ENCODE assay signal across 8 cellular contexts in the genomic region with DNA sequence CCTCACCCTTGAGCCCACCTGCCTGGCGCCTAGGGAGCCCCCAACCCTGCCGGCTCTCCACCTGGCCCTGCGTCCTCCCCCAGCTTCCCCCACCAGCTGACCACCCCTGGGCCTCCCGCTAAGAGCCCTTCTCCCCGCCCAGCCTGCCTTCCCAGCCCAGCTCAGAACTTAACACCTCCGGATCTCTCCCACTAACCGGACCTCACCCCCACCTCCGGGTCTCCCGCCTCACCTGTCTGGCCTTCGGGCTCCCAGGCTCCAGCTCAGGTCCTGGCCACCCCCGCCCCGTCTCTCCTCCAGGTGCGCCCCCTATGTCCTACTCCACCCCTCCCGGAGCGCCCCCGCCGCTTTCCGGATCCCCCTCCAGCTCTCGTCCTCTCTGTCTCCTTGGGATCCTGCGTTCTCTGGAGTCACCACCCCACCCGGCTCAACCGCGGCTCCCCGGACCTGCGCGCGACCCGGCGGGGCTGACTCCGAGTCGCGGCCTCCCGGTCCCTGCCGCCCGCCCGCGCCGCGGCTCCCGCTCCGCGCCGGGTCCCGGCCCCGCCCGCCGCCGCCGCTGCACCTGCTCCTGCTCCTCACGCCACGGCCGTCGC. TPM values are rescaled to one million over a fixed set of nuclear protein-coding genes. Genes with fewer than 3 reads are reported as not detected.
A peak's percentile ranks its signal among the peaks of the same experiment; 100 is the strongest.
DNase-seq lines count a peak whose midpoint lies in the region; ATAC-seq lines count a peak whose summit lies in the region.

A gene (minus strand): TSS at position 51 of the 596 bp plus-strand sequence. CDS start 568 bp downstream, outside the sequence.

- peak within 1 kb of the TSS in 5 of 8 donors; percentile 54 to 95 (median 77) for H3K27ac Mint-ChIP-seq in CD8-positive, alpha-beta memory T cell
- H3K27ac Mint-ChIP-seq in activated naive CD8-positive, alpha-beta T cell treated with anti-CD3 and anti-CD28 coated beads, Interleukin-2, amount 10 ng/mL, durations not matched to agents 7 days and 5 days = peak within 1 kb of the TSS; percentile 70
- no peak within 1 kb of the TSS for H3K27ac Mint-ChIP-seq in stimulated activated naive CD8-positive, alpha-beta T cell treated with anti-CD3 and anti-CD28 coated beads, Interleukin-15, Interleukin-2, amounts not matched to agents 100 ng/mL and 50 ng/mL, for 24 hours

- POLR2A ChIA-PET in CD8-positive, alpha-beta memory T cell (lab: Charles Lee) = no interaction called here
- POLR2A ChIA-PET in activated naive CD8-positive, alpha-beta T cell treated with anti-CD3 and anti-CD28 coated beads, Interleukin-2, amount 10 ng/mL, durations not matched to agents 7 days and 5 days (lab: Charles Lee) = interaction anchor here (1.1 to 1.4 kb wide), 2 partner anchors 26 to 35 kb away, joined by 3 to 4 read pairs; no protein-coding TSS in a partner anchor

- H3K4me1 ChIP-seq in CD8-positive, alpha-beta memory T cell (ENCODE audit: insufficient read depth, low read length) = peaks cover 5% of the 10 kb centered on the region
- peaks cover 6% of the 10 kb centered on the region; the same call in 1 of the 2 replicates for H3K4me1 ChIP-seq in HUES64 (ENCODE audit: insufficient read depth, low read length)

- no peaks in the 10 kb centered on the region for H3K27me3 ChIP-seq in CD8-positive, alpha-beta memory T cell (ENCODE audit: insufficient read depth, low read length, poor library complexity, severe bottlenecking)
- peaks cover 8% of the 10 kb centered on the region for H3K27me3 ChIP-seq in HUES64 (ENCODE audit: insufficient read depth, low read length)

- H3K27me3 Mint-ChIP-seq in CD8-positive, alpha-beta memory T cell = no peaks in the 10 kb centered on the region
- H3K27me3 Mint-ChIP-seq in activated naive CD8-positive, alpha-beta T cell treated with anti-CD3 and anti-CD28 coated beads, Interleukin-2, amount 10 ng/mL, durations not matched to agents 7 days and 5 days = peaks cover 10% of the 10 kb centered on the region
- H3K27me3 Mint-ChIP-seq in stimulated activated naive CD8-positive, alpha-beta T cell treated with anti-CD3 and anti-CD28 coated beads, Interleukin-15, Interleukin-2, amounts not matched to agents 100 ng/mL and 50 ng/mL, for 24 hours = no peaks in the 10 kb centered on the region

- DNase-seq in CD8-positive, alpha-beta memory T cell = no peak
- no peak for DNase-seq in activated naive CD8-positive, alpha-beta T cell treated with anti-CD3 and anti-CD28 coated beads, Interleukin-2, amount 10 ng/mL, durations not matched to agents 7 days and 5 days
- peak; percentile 51 for DNase-seq in iPS-NIHi11 (ENCODE audit: low spot score)
- no peak for DNase-seq in NCI-H1436 treated with DMSO at 0.1 percent for 48 hours (lab: John Stamatoyannopoulos, UW)
- DNase-seq in activated effector memory CD4-positive, alpha-beta T cell treated with Interleukin-2 at 50 U/mL for 16 hours = no peak

- peaks cover 4 to 11% (median 6%) of the 10 kb centered on the region in 3 donors for H3K4me1 Mint-ChIP-seq in CD8-positive, alpha-beta memory T cell
- peaks cover 14% of the 10 kb centered on the region for H3K4me1 Mint-ChIP-seq in activated naive CD8-positive, alpha-beta T cell treated with anti-CD3 and anti-CD28 coated beads, Interleukin-2, amount 10 ng/mL, durations not matched to agents 7 days and 5 days
- no peaks in the 10 kb centered on the region for H3K4me1 Mint-ChIP-seq in stimulated activated naive CD8-positive, alpha-beta T cell treated with anti-CD3 and anti-CD28 coated beads, Interleukin-15, Interleukin-2, amounts not matched to agents 100 ng/mL and 50 ng/mL, for 24 hours (ENCODE audit: low read depth)

- peak within 1 kb of the TSS; percentile 64 for H3K9ac ChIP-seq in HUES64 (ENCODE audit: low read depth, low read length)

- ATAC-seq in GM19467 (IDR thresholded peaks at IDR 0.05; ENCODE audit: unreplicated experiment) = peak; percentile 30
- ATAC-seq in activated naive CD8-positive, alpha-beta T cell treated with anti-CD3 and anti-CD28 coated beads, Interleukin-2, amount 10 ng/mL, durations not matched to agents 7 days and 5 days (ENCODE audit: low read depth) = peak; percentile 58

- peak within 1 kb of the TSS; percentile 74 for H3K4me3 ChIP-seq in CD8-positive, alpha-beta memory T cell (ENCODE audit: low read length)
- peak within 1 kb of the TSS; percentile 73 for H3K4me3 ChIP-seq in HUES64 (ENCODE audit: low read length)

- no peak within 1 kb of the TSS for H3K27ac ChIP-seq in CD8-positive, alpha-beta memory T cell (ENCODE audit: low read depth, low read length)
- H3K27ac ChIP-seq in HUES64 (ENCODE audit: low read depth, low read length) = no peak within 1 kb of the TSS

- CTCF ChIA-PET in CD8-positive, alpha-beta memory T cell (lab: Charles Lee) = interaction anchor here (0.6 to 1.8 kb wide), 12 partner anchors 9 to 139 kb away, joined by 3 to 14 read pairs (median 4); no protein-coding TSS in a partner anchor

- no peaks in the 10 kb centered on the region for H3K9me3 ChIP-seq in CD8-positive, alpha-beta memory T cell (ENCODE audit: low read length)
- no peaks in the 10 kb centered on the region for H3K9me3 ChIP-seq in HUES64 (ENCODE audit: insufficient read depth, low read depth, low read length)

- H3K9me3 Mint-ChIP-seq in CD8-positive, alpha-beta memory T cell = no peaks in the 10 kb centered on the region
- no peaks in the 10 kb centered on the region for H3K9me3 Mint-ChIP-seq in activated naive CD8-positive, alpha-beta T cell treated with anti-CD3 and anti-CD28 coated beads, Interleukin-2, amount 10 ng/mL, durations not matched to agents 7 days and 5 days
- H3K9me3 Mint-ChIP-seq in stimulated activated naive CD8-positive, alpha-beta T cell treated with anti-CD3 and anti-CD28 coated beads, Interleukin-15, Interleukin-2, amounts not matched to agents 100 ng/mL and 50 ng/mL, for 24 hours = no peaks in the 10 kb centered on the region

- peak within 1 kb of the TSS; percentile 79 to 94 (median 81) for H3K4me3 Mint-ChIP-seq in CD8-positive, alpha-beta memory T cell
- H3K4me3 Mint-ChIP-seq in activated naive CD8-positive, alpha-beta T cell treated with anti-CD3 and anti-CD28 coated beads, Interleukin-2, amount 10 ng/mL, durations not matched to agents 7 days and 5 days = peak within 1 kb of the TSS; percentile 84
- H3K4me3 Mint-ChIP-seq in stimulated activated naive CD8-positive, alpha-beta T cell treated with anti-CD3 and anti-CD28 coated beads, Interleukin-15, Interleukin-2, amounts not matched to agents 100 ng/mL and 50 ng/mL, for 24 hours = peak within 1 kb of the TSS; percentile 66

- no peaks in the 10 kb centered on the region for H3K36me3 ChIP-seq in CD8-positive, alpha-beta memory T cell (ENCODE audit: insufficient read depth, low read length)
- no peaks in the 10 kb centered on the region for H3K36me3 ChIP-seq in HUES64 (ENCODE audit: insufficient read depth, low read length)

- H3K36me3 Mint-ChIP-seq in CD8-positive, alpha-beta memory T cell = no peaks in the 10 kb centered on the region
- H3K36me3 Mint-ChIP-seq in activated naive CD8-positive, alpha-beta T cell treated with anti-CD3 and anti-CD28 coated beads, Interleukin-2, amount 10 ng/mL, durations not matched to agents 7 days and 5 days = no peaks in the 10 kb centered on the region
- H3K36me3 Mint-ChIP-seq in stimulated activated naive CD8-positive, alpha-beta T cell treated with anti-CD3 and anti-CD28 coated beads, Interleukin-15, Interleukin-2, amounts not matched to agents 100 ng/mL and 50 ng/mL, for 24 hours (ENCODE audit: low read depth) = no peaks in the 10 kb centered on the region

- WGBS in HUES64 = 3% methylated on average over 53 of the region's 53 CpGs

RNA-seq across cellular contexts. Expression of the gene that starts here (rescaled TPM):
- total RNA-seq in CD8-positive, alpha-beta memory T cell = under 1 TPM; 0.53 to 0.95 TPM
- 0.09 TPM for polyA plus RNA-seq in CD8-positive, alpha-beta memory T cell
- 2.6 TPM for polyA plus RNA-seq in HUES64 (2013, experiment 1 of 2)
- 2.5 TPM for polyA plus RNA-seq in HUES64 (2013, experiment 2 of 2)
- total RNA-seq in activated naive CD8-positive, alpha-beta T cell treated with anti-CD3 and anti-CD28 coated beads, Interleukin-2, amount 10 ng/mL, durations not matched to agents 7 days and 5 days = 1 to 10 TPM; 1.8 to 2.7 TPM
